Comparison of ENCODE assay signal across 6 cellular contexts in the genomic region with DNA sequence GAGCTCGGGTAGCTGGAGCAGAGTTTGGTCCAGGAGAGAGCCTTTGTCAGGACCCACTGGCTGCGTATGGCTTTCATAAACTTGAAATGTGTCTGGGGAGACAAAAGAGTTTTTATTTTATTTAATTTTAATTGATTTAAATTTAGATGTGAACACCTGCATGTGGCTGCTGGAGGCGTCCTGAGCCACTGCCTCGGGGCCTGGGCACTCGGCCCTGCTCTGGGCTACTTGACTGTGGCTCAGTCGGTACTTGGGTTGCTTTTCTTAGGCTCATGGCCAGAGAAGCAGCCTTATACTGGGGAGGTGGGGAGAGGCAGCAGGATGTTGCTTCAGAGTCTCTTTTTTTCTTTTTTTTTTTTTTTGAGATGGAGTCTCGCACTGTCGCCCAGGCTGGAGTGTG.
"Had no signal": no experiment of that assay in that cellular context is flagged by ENCODE, and none has a peak within 500 bp of the region (broad histone marks: within the 10 kb centered on the region; RNA-seq: fewer than 3 reads in every experiment).

No MANE protein-coding gene starts in this region.

- H3K27ac ChIP-seq: HL-60 had no signal

- H3K36me3 Mint-ChIP-seq: IgD-negative memory B cell had no signal

- H3K27ac Mint-ChIP-seq: IgD-negative memory B cell had no signal

- ATAC-seq: HepG2, K562 had no signal

- H3K9me3 Mint-ChIP-seq: IgD-negative memory B cell had no signal

- H3K4me3 ChIP-seq: K562 had no signal

- DNase-seq: IMR-90, KBM-7 had no signal

- H3K4me3 Mint-ChIP-seq: IgD-negative memory B cell had no signal
